Comparison of ENCODE assay signal across 20 cellular contexts in genomic region chr4:79466621-79467020, GRCh38. TPM values are rescaled to one million over a fixed set of nuclear protein-coding genes. Genes with fewer than 3 reads are reported as not detected.
DNase-seq lines count a peak whose midpoint lies in the region; TF ChIP-seq lines count a peak whose summit lies in the region.
"Had no signal": no experiment of that assay in that cellular context is flagged by ENCODE, and none has a peak within 500 bp of the region (broad histone marks: within the 10 kb centered on the region; RNA-seq: fewer than 3 reads in every experiment).

No MANE protein-coding gene starts in this region.

- H2AFZ ChIP-seq in hepatocyte: no peak overlapping the region

- H3K4me3 ChIP-seq in muscle layer of duodenum (ENCODE audit: low read depth in 1 of 2, low read length in 2 of 2) (no peak overlapping the region), hepatocyte (no peak overlapping the region)
- H3K4me3 ChIP-seq: MG63, SJSA1 had no signal

- CTCF ChIA-PET in activated naive CD4-positive, alpha-beta T cell treated with anti-CD3 and anti-CD28 coated beads for 36 hours (lab: Charles Lee): no interaction called here

- intact Hi-C loops in activated naive CD4-positive, alpha-beta T cell treated with anti-CD3 and anti-CD28 coated beads for 36 hours (cut with micrococcal nuclease): no loop called here

- H3K9me3 Mint-ChIP-seq in activated naive CD4-positive, alpha-beta T cell treated with anti-CD3 and anti-CD28 coated beads for 36 hours: no peaks in the 10 kb centered on the region
- H3K9me3 Mint-ChIP-seq: H9 had no signal

- peak in 2 of 3 experiments; percentile 9 to 50 for DNase-seq in NCI-H1417 (lab: John Stamatoyannopoulos, UW)
- no peak for DNase-seq in NCI-H1417 treated with DMSO at 0.1 percent for 48 hours (lab: John Stamatoyannopoulos, UW)
- DNase-seq in NCI-H1930 (lab: John Stamatoyannopoulos, UW): peak; percentile 42 to 92
- peak; percentile 44 for DNase-seq in fibroblast of gingiva (ENCODE audit: low read depth)
- DNase-seq in hepatocyte (ENCODE audit: low spot score): no peak
- DNase-seq in NCI-H128 (lab: John Stamatoyannopoulos, UW; ENCODE audit: unreplicated experiment): no peak
- DNase-seq in activated naive CD4-positive, alpha-beta T cell treated with anti-CD3 and anti-CD28 coated beads for 36 hours: no peak
- DNase-seq: DMS79 treated with DMSO at 0.1 percent for 48 hours, H9, Karpas-422, MG63, NCI-H1048, NCI-H2081 treated with DMSO at 0.1 percent for 48 hours, NCI-H2227 treated with DMSO at 0.1 percent for 48 hours, NCI-H524 treated with DMSO at 0.1 percent for 48 hours had no signal

- 62% methylated on average over 1 of the region's 1 CpG for WGBS in hepatocyte (ENCODE audit: low lambda C conversion rate, missing lambda C conversion rate)

- H3K27me3 Mint-ChIP-seq in activated naive CD4-positive, alpha-beta T cell treated with anti-CD3 and anti-CD28 coated beads for 36 hours (ENCODE audit: low read depth): peaks cover 5% of the 10 kb centered on the region

- no peak overlapping the region for H3K4me2 ChIP-seq in hepatocyte

- H3K27me3 ChIP-seq in muscle layer of duodenum (ENCODE audit: low read depth, low read length) (no peaks in the 10 kb centered on the region), hepatocyte (no peaks in the 10 kb centered on the region)
- H3K27me3 ChIP-seq: MG63, SJSA1 had no signal

- no peaks in the 10 kb centered on the region for H3K9me3 ChIP-seq in muscle layer of duodenum (ENCODE audit: control insufficient read depth in 1 of 2, low read length in 2 of 2)
- no peaks in the 10 kb centered on the region for H3K9me3 ChIP-seq in hepatocyte (ENCODE audit: low read depth)
- H3K9me3 ChIP-seq: MG63, SJSA1 had no signal

- H3K27ac ChIP-seq in muscle layer of duodenum (ENCODE audit: low read length) (peak overlapping the region; percentile 28), hepatocyte (no peak overlapping the region)
- H3K27ac ChIP-seq: 22Rv1, SJSA1 had no signal

- TF ChIP-seq CTCF in hepatocyte (IDR thresholded peaks at IDR 0.05; ENCODE audit: poor library complexity): no peak

- H3K79me2 ChIP-seq in hepatocyte: no peaks in the 10 kb centered on the region

- H3K36me3 Mint-ChIP-seq in activated naive CD4-positive, alpha-beta T cell treated with anti-CD3 and anti-CD28 coated beads for 36 hours (ENCODE audit: low read depth): no peaks in the 10 kb centered on the region

- no peaks in the 10 kb centered on the region for H3K36me3 ChIP-seq in muscle layer of duodenum (ENCODE audit: control insufficient read depth in 1 of 2, insufficient read depth in 2 of 2, low read length in 2 of 2)
- H3K36me3 ChIP-seq in hepatocyte (replicated peaks; ENCODE audit: insufficient read depth, low read depth): no peaks in the 10 kb centered on the region
- H3K36me3 ChIP-seq: MG63, SJSA1 had no signal

- H3K27ac Mint-ChIP-seq in activated naive CD4-positive, alpha-beta T cell treated with anti-CD3 and anti-CD28 coated beads for 36 hours: no peak overlapping the region
- H3K27ac Mint-ChIP-seq: H9, IgD-negative memory B cell had no signal

- H4K20me1 ChIP-seq in hepatocyte (ENCODE audit: insufficient read depth, poor library complexity, severe bottlenecking): no peaks in the 10 kb centered on the region

- H3K4me3 Mint-ChIP-seq in activated naive CD4-positive, alpha-beta T cell treated with anti-CD3 and anti-CD28 coated beads for 36 hours: no peak overlapping the region
- H3K4me3 Mint-ChIP-seq: H9, IgD-negative memory B cell had no signal

- H3K4me1 Mint-ChIP-seq in activated naive CD4-positive, alpha-beta T cell treated with anti-CD3 and anti-CD28 coated beads for 36 hours (ENCODE audit: low read depth): no peaks in the 10 kb centered on the region
- H3K4me1 Mint-ChIP-seq: IgD-negative memory B cell had no signal

- H3K9me2 ChIP-seq in hepatocyte (replicated peaks; ENCODE audit: insufficient read depth): no peaks in the 10 kb centered on the region

- H3K4me1 ChIP-seq in muscle layer of duodenum (ENCODE audit: control insufficient read depth in 1 of 2, insufficient read depth in 2 of 2, low read length in 2 of 2) (no peaks in the 10 kb centered on the region), hepatocyte (ENCODE audit: insufficient read depth) (no peaks in the 10 kb centered on the region)

RNA-seq across cellular contexts. Expression of gene GK2, which starts 58.6 kb away (rescaled TPM):
- total RNA-seq in hepatocyte: not detected in 2 replicates
- polyA plus RNA-seq in hepatocyte: not detected in 2 replicates
- total RNA-seq in activated naive CD4-positive, alpha-beta T cell treated with anti-CD3 and anti-CD28 coated beads for 36 hours: not detected
- total RNA-seq: H9, HT1080, SJSA1 had no signal
- polyA plus RNA-seq: IgD-negative memory B cell had no signal

Comparison
In these comparisons a context has a peak if more than half of its experiments do, and no peak if none do; other contexts are left out.
1. DNase-seq: peak in NCI-H1417 (2 of 3), NCI-H1930 (2 of 2) and fibroblast of gingiva (single experiment); none in NCI-H1417 treated with DMSO at 0.1 percent for 48 hours (single experiment), hepatocyte (single experiment), NCI-H128 (single experiment) and activated naive CD4-positive, alpha-beta T cell treated with anti-CD3 and anti-CD28 coated beads for 36 hours (single experiment).